Comparison of ENCODE assay signal across 8 cellular contexts in the genomic region with DNA sequence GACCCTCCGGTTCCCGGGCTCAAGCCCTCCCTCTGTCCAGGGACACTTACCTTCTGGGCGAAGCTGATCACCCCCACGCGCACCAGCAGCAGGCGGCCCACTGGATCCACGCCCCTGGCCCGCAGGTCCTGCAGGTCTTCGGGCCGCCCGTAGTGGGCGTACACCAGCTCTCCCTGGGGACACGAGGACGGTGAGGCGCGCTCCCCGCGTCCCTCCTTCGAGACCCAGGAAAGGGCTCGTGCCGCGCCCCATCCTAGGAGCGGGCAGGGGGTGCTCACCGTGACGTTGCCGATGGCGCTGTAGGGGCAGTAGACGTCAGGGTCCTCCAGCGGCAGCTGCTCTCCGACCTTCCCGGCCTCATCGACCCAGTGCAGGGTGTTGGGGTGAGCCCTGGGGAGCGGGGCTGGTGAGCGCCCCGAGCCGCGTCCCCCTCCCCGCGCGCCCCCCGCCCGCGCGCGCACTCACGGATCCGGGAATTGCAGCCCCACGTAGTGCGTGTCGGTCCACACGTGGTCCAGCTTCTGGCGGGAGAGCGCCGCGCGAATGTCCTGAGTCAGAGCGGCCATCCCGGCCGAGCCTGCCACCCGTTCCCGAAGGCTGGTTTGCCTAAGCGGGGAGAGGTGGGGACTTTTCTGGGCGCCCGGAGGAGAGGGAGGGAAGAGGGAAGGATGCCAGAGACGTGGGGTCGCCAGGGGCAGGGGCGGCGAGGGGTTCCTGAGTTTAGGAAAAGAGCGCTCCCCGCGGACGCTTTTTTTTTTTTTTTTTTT. TPM values are rescaled to one million over a fixed set of nuclear protein-coding genes. Genes with fewer than 3 reads are reported as not detected.
A peak's percentile ranks its signal among the peaks of the same experiment; 100 is the strongest.
DNase-seq lines count a peak whose midpoint lies in the region; ATAC-seq and TF ChIP-seq lines count a peak whose summit lies in the region.

No MANE protein-coding gene starts in this region.

- H3K4me1 Mint-ChIP-seq in MCF 10A (ENCODE audit: insufficient read depth, unreplicated experiment) (no peaks in the 10 kb centered on the region), mesothelial cell of epicardium (peaks cover 6% of the 10 kb centered on the region)

- peaks cover 13% of the 10 kb centered on the region for H3K36me3 Mint-ChIP-seq in MCF 10A (ENCODE audit: insufficient read depth, unreplicated experiment)
- H3K36me3 Mint-ChIP-seq in mesothelial cell of epicardium = no peaks in the 10 kb centered on the region

- no peak overlapping the region for H3K27ac Mint-ChIP-seq in MCF 10A (ENCODE audit: low read depth, unreplicated experiment)
- no peak overlapping the region for H3K27ac Mint-ChIP-seq in mesothelial cell of epicardium

- H3K27me3 Mint-ChIP-seq in MCF 10A (ENCODE audit: insufficient read depth, unreplicated experiment) (peaks cover 29% of the 10 kb centered on the region), mesothelial cell of epicardium (ENCODE audit: low read depth) (peaks cover 44% of the 10 kb centered on the region)

- H3K4me3 Mint-ChIP-seq in MCF 10A (ENCODE audit: unreplicated experiment) = no peak overlapping the region
- H3K4me3 Mint-ChIP-seq in mesothelial cell of epicardium = peak overlapping the region; percentile 64

- DNase-seq in T47D (ENCODE audit: low read depth in 1 of 2, low spot score in 1 of 2) (peak; percentile 48 to 62), MCF 10A (ENCODE audit: unreplicated experiment) (no peak), M059J (ENCODE audit: low read depth) (peak; percentile 47), dermis blood vessel endothelial cell (peak; percentile 28), mesothelial cell of epicardium (ENCODE audit: low spot score in 2 of 2, unreplicated experiment in 2 of 2) (peak in 1 of 2 experiments; percentile 56)
- peak; percentile 68 for DNase-seq in activated CD4-positive, CD25-positive, alpha-beta regulatory T cell treated with anti-CD3 and anti-CD28 coated beads, Interleukin-2, amount 50 U/mL, for 72 hours
- peak; percentile 58 for DNase-seq in stimulated activated naive CD4-positive, alpha-beta T cell treated with Interleukin-2 at 50 U/mL for 16 hours (lab: John Stamatoyannopoulos, UW)

- in situ Hi-C loops in T47D (cut with HindIII; ENCODE audit: low pct_unique_long_range_greater_than_20kb, low sequenced_read_pairs) = no loop called here

- no TSS peak for BruUV-seq in MCF 10A (replicated peaks; lab: Mats Ljungman, UMichigan)

- H3K9me3 Mint-ChIP-seq in MCF 10A (ENCODE audit: unreplicated experiment) = no peaks in the 10 kb centered on the region
- no peaks in the 10 kb centered on the region for H3K9me3 Mint-ChIP-seq in mesothelial cell of epicardium

- POLR2A ChIA-PET in MCF 10A (lab: Yijun Ruan, JAX) = no interaction called here

- CTCF ChIA-PET in MCF 10A (lab: Yijun Ruan, JAX) = interaction anchor here (0.7 kb wide), 2 partner anchors 20 to 43 kb away, joined by 4 to 5 read pairs; no protein-coding TSS in a partner anchor

- no peak for TF ChIP-seq CTCF in MCF 10A (IDR thresholded peaks at IDR 0.05; ENCODE audit: unreplicated experiment)
- TF ChIP-seq CTCF in mesothelial cell of epicardium (IDR thresholded peaks at IDR 0.05; ENCODE audit: unreplicated experiment) = no peak

- ATAC-seq in GM19397 (IDR thresholded peaks at IDR 0.05; ENCODE audit: unreplicated experiment) = no peak

- intact Hi-C loops in MCF 10A (cut with micrococcal nuclease) = no loop called here

RNA-seq across cellular contexts. Expression of gene TFR2, which starts 8.2 kb away (rescaled TPM):
- total RNA-seq in MCF 10A (2022) (not detected in 2 replicates), dermis blood vessel endothelial cell (0.68 and 0.70 TPM in 2 replicates), mesothelial cell of epicardium (0.38 to 0.69 TPM (median 0.54 TPM) in 3 replicates)
- 1.6 and 1.8 TPM in 2 replicates for total RNA-seq in M059J (2014; rRNA removed; shearing (Covaris generic))

RNA-seq across cellular contexts. Expression of gene MOSPD3, which starts 20.8 kb away (rescaled TPM):
- 5.2 and 7.4 TPM in 2 replicates for total RNA-seq in MCF 10A (2022)
- total RNA-seq in M059J (2014; rRNA removed; shearing (Covaris generic)) = 15.6 and 22.0 TPM in 2 replicates
- 4.9 and 10.3 TPM in 2 replicates for total RNA-seq in dermis blood vessel endothelial cell
- 22.5 to 25.9 TPM (median 24.7 TPM) in 3 replicates for total RNA-seq in mesothelial cell of epicardium

RNA-seq across cellular contexts. Expression of gene ACTL6B, which starts 23.1 kb away (rescaled TPM):
- not detected in 2 replicates for total RNA-seq in MCF 10A (2022)
- total RNA-seq in M059J (2014; rRNA removed; shearing (Covaris generic)) = not detected in 2 replicates
- not detected in 2 replicates for total RNA-seq in dermis blood vessel endothelial cell
- total RNA-seq in mesothelial cell of epicardium = not detected in 3 replicates

RNA-seq across cellular contexts. Expression of gene PCOLCE, which starts 31.0 kb away (rescaled TPM):
- total RNA-seq in MCF 10A (2022) (2.0 and 3.6 TPM in 2 replicates), dermis blood vessel endothelial cell (0.51 and 0.56 TPM in 2 replicates), mesothelial cell of epicardium (461 to 479 TPM (median 479 TPM) in 3 replicates)
- 7.8 and 10.3 TPM in 2 replicates for total RNA-seq in M059J (2014; rRNA removed; shearing (Covaris generic))

RNA-seq across cellular contexts. Expression of gene GNB2, which starts 40.4 kb away (rescaled TPM):
- 196 and 201 TPM in 2 replicates for total RNA-seq in MCF 10A (2022)
- 88.6 and 151 TPM in 2 replicates for total RNA-seq in M059J (2014; rRNA removed; shearing (Covaris generic))
- total RNA-seq in dermis blood vessel endothelial cell = 85.4 and 154 TPM in 2 replicates
- 173 to 178 TPM (median 174 TPM) in 3 replicates for total RNA-seq in mesothelial cell of epicardium
